Comparison of ENCODE assay signal across 8 cellular contexts in genomic region chr11:111735262-111736116, GRCh38. TPM values are rescaled to one million over a fixed set of nuclear protein-coding genes. Genes with fewer than 3 reads are reported as not detected.
DNase-seq lines count a peak whose midpoint lies in the region; ATAC-seq, FAIRE-seq and TF ChIP-seq lines count a peak whose summit lies in the region.

No MANE protein-coding gene starts in this region.

- peak; percentile 79 for FAIRE-seq in urothelium cell line (lab: Jason Lieb, UNC)

- no peaks in the 10 kb centered on the region for H3K27me3 Mint-ChIP-seq in activated T-cell treated with anti-CD3 and anti-CD28 coated beads, Interleukin-2, amount 50 U/mL, for 24 hours
- H3K27me3 Mint-ChIP-seq in activated T-cell treated with anti-CD3 and anti-CD28 coated beads, Interleukin-2, amount 50 U/mL, for 4 hours (ENCODE audit: low read depth) = no peaks in the 10 kb centered on the region
- no peaks in the 10 kb centered on the region for H3K27me3 Mint-ChIP-seq in activated CD4-positive, alpha-beta memory T cell treated with anti-CD3 and anti-CD28 coated beads, Interleukin-2, amount 10 ng/mL, durations not matched to agents 7 days and 5 days

- TF ChIP-seq CTCF in RWPE1 (conservative IDR thresholded peaks at IDR 0.05; ENCODE audit: low read depth) (no peak), epithelial cell of proximal tubule (conservative IDR thresholded peaks at IDR 0.05; ENCODE audit: low read depth, low read length) (peak; percentile 20)

- peaks cover 47% of the 10 kb centered on the region for H3K36me3 Mint-ChIP-seq in activated T-cell treated with anti-CD3 and anti-CD28 coated beads, Interleukin-2, amount 50 U/mL, for 24 hours (ENCODE audit: low read depth)
- H3K36me3 Mint-ChIP-seq in activated T-cell treated with anti-CD3 and anti-CD28 coated beads, Interleukin-2, amount 50 U/mL, for 4 hours (ENCODE audit: insufficient read depth) = peaks cover 15% of the 10 kb centered on the region
- H3K36me3 Mint-ChIP-seq in activated CD4-positive, alpha-beta memory T cell treated with anti-CD3 and anti-CD28 coated beads, Interleukin-2, amount 10 ng/mL, durations not matched to agents 7 days and 5 days (ENCODE audit: low read depth) = peaks cover 10% of the 10 kb centered on the region

- H3K4me3 ChIP-seq in epithelial cell of proximal tubule (ENCODE audit: low read depth, low read length) (peak overlapping the region; percentile 58), mucosa of rectum (ENCODE audit: low read length in 2 of 2) (peak overlapping the region in 1 of 2 donors; percentile 57)

- no peak for ATAC-seq in activated T-cell treated with anti-CD3 and anti-CD28 coated beads, Interleukin-2, amount 50 U/mL, for 4 hours

- peaks cover under 1% of the 10 kb centered on the region in 2 donors for H3K36me3 ChIP-seq in mucosa of rectum (ENCODE audit: control insufficient read depth in 2 of 2, insufficient read depth in 2 of 2, low read length in 2 of 2)

- POLR2A ChIA-PET in RWPE1 (lab: Yijun Ruan, JAX; ENCODE audit: low non-redundant PET) = no interaction called here
- POLR2A ChIA-PET in activated CD4-positive, alpha-beta memory T cell treated with anti-CD3 and anti-CD28 coated beads, Interleukin-2, amount 10 ng/mL, durations not matched to agents 7 days and 5 days (lab: Charles Lee) = interaction anchor here (0.9 kb wide), 1 partner anchor 12 kb away, joined by 4 read pairs; no protein-coding TSS in a partner anchor

- peaks cover 20 to 39% of the 10 kb centered on the region in 2 donors for H3K4me1 ChIP-seq in mucosa of rectum (ENCODE audit: control insufficient read depth in 2 of 2, insufficient read depth in 2 of 2, low read length in 2 of 2)

- peak overlapping the region; percentile 87 for H3K27ac ChIP-seq in RWPE1
- H3K27ac ChIP-seq in mucosa of rectum (ENCODE audit: low read depth in 2 of 2, low read length in 2 of 2) = peak overlapping the region; percentile 78 to 86

- no peak for DNase-seq in activated T-cell treated with anti-CD3 and anti-CD28 coated beads, Interleukin-2, amount 50 U/mL, for 24 hours
- DNase-seq in activated T-cell treated with anti-CD3 and anti-CD28 coated beads, Interleukin-2, amount 50 U/mL, for 4 hours = no peak
- DNase-seq in RWPE1 (ENCODE audit: low spot score) = peak; percentile 93
- DNase-seq in epithelial cell of proximal tubule (ENCODE audit: low read depth) = peak; percentile 99
- no peak for DNase-seq in urothelium cell line (ENCODE audit: low spot score)
- DNase-seq in activated CD8-positive, alpha-beta memory T cell treated with anti-CD3 and anti-CD28 coated beads, Interleukin-2, amount 50 U/mL, for 4 hours = no peak
- no peak for DNase-seq in activated CD4-positive, alpha-beta memory T cell treated with anti-CD3 and anti-CD28 coated beads, Interleukin-2, amount 10 ng/mL, durations not matched to agents 7 days and 5 days

- H3K9me3 Mint-ChIP-seq in activated T-cell treated with anti-CD3 and anti-CD28 coated beads, Interleukin-2, amount 50 U/mL, for 24 hours = no peaks in the 10 kb centered on the region
- H3K9me3 Mint-ChIP-seq in activated T-cell treated with anti-CD3 and anti-CD28 coated beads, Interleukin-2, amount 50 U/mL, for 4 hours = no peaks in the 10 kb centered on the region
- H3K9me3 Mint-ChIP-seq in activated CD4-positive, alpha-beta memory T cell treated with anti-CD3 and anti-CD28 coated beads, Interleukin-2, amount 10 ng/mL, durations not matched to agents 7 days and 5 days = no peaks in the 10 kb centered on the region

- peak overlapping the region; percentile 34 to 57 for H3K9ac ChIP-seq in mucosa of rectum (ENCODE audit: low read depth in 1 of 2, low read length in 2 of 2)

- CTCF ChIA-PET in RWPE1 (lab: Yijun Ruan, JAX) = no interaction called here
- CTCF ChIA-PET in activated CD4-positive, alpha-beta memory T cell treated with anti-CD3 and anti-CD28 coated beads, Interleukin-2, amount 10 ng/mL, durations not matched to agents 7 days and 5 days (lab: Charles Lee) = no interaction called here

- H3K9me3 ChIP-seq in mucosa of rectum (ENCODE audit: control insufficient read depth in 2 of 2, low read length in 2 of 2) = no peaks in the 10 kb centered on the region

- H3K4me1 Mint-ChIP-seq in activated T-cell treated with anti-CD3 and anti-CD28 coated beads, Interleukin-2, amount 50 U/mL, for 24 hours (ENCODE audit: low read depth) = peaks cover 15% of the 10 kb centered on the region
- peaks cover 10% of the 10 kb centered on the region for H3K4me1 Mint-ChIP-seq in activated T-cell treated with anti-CD3 and anti-CD28 coated beads, Interleukin-2, amount 50 U/mL, for 4 hours (ENCODE audit: low read depth)
- no peaks in the 10 kb centered on the region for H3K4me1 Mint-ChIP-seq in activated CD4-positive, alpha-beta memory T cell treated with anti-CD3 and anti-CD28 coated beads, Interleukin-2, amount 10 ng/mL, durations not matched to agents 7 days and 5 days

- peak overlapping the region; percentile 26 for H3K27ac Mint-ChIP-seq in activated T-cell treated with anti-CD3 and anti-CD28 coated beads, Interleukin-2, amount 50 U/mL, for 24 hours
- H3K27ac Mint-ChIP-seq in activated CD4-positive, alpha-beta memory T cell treated with anti-CD3 and anti-CD28 coated beads, Interleukin-2, amount 10 ng/mL, durations not matched to agents 7 days and 5 days = no peak overlapping the region

- no peak overlapping the region for H3K4me3 Mint-ChIP-seq in activated T-cell treated with anti-CD3 and anti-CD28 coated beads, Interleukin-2, amount 50 U/mL, for 24 hours
- no peak overlapping the region for H3K4me3 Mint-ChIP-seq in activated T-cell treated with anti-CD3 and anti-CD28 coated beads, Interleukin-2, amount 50 U/mL, for 4 hours
- H3K4me3 Mint-ChIP-seq in activated CD4-positive, alpha-beta memory T cell treated with anti-CD3 and anti-CD28 coated beads, Interleukin-2, amount 10 ng/mL, durations not matched to agents 7 days and 5 days = no peak overlapping the region

- H3K27me3 ChIP-seq in mucosa of rectum (ENCODE audit: control insufficient read depth in 2 of 2, insufficient read depth in 2 of 2, low read length in 2 of 2) = no peaks in the 10 kb centered on the region

RNA-seq across cellular contexts. Expression of gene PPP2R1B, which starts 30.7 kb away (rescaled TPM):
- 10 to 100 TPM; 57.3 to 66.8 (median 59.0) TPM for total RNA-seq in activated T-cell treated with anti-CD3 and anti-CD28 coated beads, Interleukin-2, amount 50 U/mL, for 4 hours
- total RNA-seq in epithelial cell of proximal tubule = 41.1 and 46.1 TPM in 2 replicates
- 10 to 100 TPM; 51.3 to 55.7 TPM for total RNA-seq in activated CD4-positive, alpha-beta memory T cell treated with anti-CD3 and anti-CD28 coated beads, Interleukin-2, amount 10 ng/mL, durations not matched to agents 7 days and 5 days

Comparison
In these comparisons a context has a peak if more than half of its experiments do, and no peak if none do; other contexts are left out.
1. DNase-seq: peak in RWPE1 (single experiment) and epithelial cell of proximal tubule (single experiment); none in activated T-cell treated with anti-CD3 and anti-CD28 coated beads, Interleukin-2, amount 50 U/mL, for 24 hours (single experiment), activated T-cell treated with anti-CD3 and anti-CD28 coated beads, Interleukin-2, amount 50 U/mL, for 4 hours (single experiment), urothelium cell line (single experiment), activated CD8-positive, alpha-beta memory T cell treated with anti-CD3 and anti-CD28 coated beads, Interleukin-2, amount 50 U/mL, for 4 hours (single experiment) and activated CD4-positive, alpha-beta memory T cell treated with anti-CD3 and anti-CD28 coated beads, Interleukin-2, amount 10 ng/mL, durations not matched to agents 7 days and 5 days (single experiment).